Comparison of ENCODE assay signal across 27 cellular contexts in the genomic region with DNA sequence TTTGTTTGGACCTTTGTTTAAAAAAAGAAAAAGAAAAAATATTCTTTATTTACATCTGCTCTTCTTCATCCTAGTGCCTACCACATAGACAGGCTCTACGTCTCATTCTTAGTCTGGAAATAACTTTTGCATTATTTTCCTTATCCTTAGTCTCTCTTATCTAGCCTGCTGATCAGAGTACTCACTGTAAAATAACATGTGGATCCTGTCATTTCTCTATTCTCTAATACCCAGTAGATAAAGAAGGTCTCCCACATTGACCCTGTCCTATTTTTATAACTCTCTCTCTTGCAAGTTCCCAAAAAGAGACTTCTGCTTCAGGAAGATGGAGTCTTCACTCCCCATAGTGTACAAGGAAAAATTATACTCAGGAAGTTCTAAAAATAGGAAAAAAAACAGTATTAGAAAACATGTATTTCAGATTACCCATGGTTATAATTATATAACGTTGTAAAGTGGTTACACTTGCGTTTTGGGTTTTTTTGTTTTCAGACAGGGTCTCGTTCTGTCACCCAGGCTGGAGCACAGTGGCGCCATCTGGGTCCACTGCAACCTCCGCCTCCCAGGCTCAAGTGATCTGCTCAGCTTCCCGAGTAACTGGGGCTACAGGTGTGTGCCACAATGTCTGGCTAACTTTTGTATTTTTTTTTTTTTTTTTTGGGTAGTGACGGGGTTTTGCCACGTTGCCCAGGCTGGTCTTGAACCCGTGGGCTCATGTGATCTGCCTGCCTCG. TPM values are rescaled to one million over a fixed set of nuclear protein-coding genes. Genes with fewer than 3 reads are reported as not detected.
DNase-seq lines count a peak whose midpoint lies in the region; ATAC-seq and TF ChIP-seq lines count a peak whose summit lies in the region.
"Had no signal": no experiment of that assay in that cellular context is flagged by ENCODE, and none has a peak within 500 bp of the region (broad histone marks: within the 10 kb centered on the region; RNA-seq: fewer than 3 reads in every experiment).

No MANE protein-coding gene starts in this region.

- peaks cover 99% of the 10 kb centered on the region for H3K79me2 ChIP-seq in hepatocyte

- no peak overlapping the region for H3K4me3 ChIP-seq in AG09309 (ENCODE audit: control insufficient read depth, low read depth, low read length)
- H3K4me3 ChIP-seq in GM06990 (replicated peaks; ENCODE audit: low read depth, low read length), result no peak overlapping the region
- H3K4me3 ChIP-seq in hepatocyte, result no peak overlapping the region
- H3K4me3 ChIP-seq in Caco-2 (ENCODE audit: low read depth, low read length), result no peak overlapping the region
- H3K4me3 ChIP-seq: body of pancreas, GM12878, heart left ventricle, thoracic aorta, uterus had no signal

- no peak overlapping the region for H3K4me2 ChIP-seq in hepatocyte

- no TSS peak for BruUV-seq in Caco-2 (replicated peaks; lab: Mats Ljungman, UMichigan)

- intact Hi-C loops in Caco-2 (cut with micrococcal nuclease; ENCODE audit: unreplicated experiment), result no loop called here

- H4K20me1 ChIP-seq in hepatocyte (ENCODE audit: insufficient read depth, poor library complexity, severe bottlenecking), result peaks cover 65% of the 10 kb centered on the region

- DNase-seq in AG09309 (ENCODE audit: low read depth) (no peak), GM06990 (ENCODE audit: extremely low read depth, insufficient read length) (no peak), amniotic epithelial cell (ENCODE audit: low read depth) (peak; percentile 66), hepatocyte (ENCODE audit: low spot score) (no peak), Caco-2 (no peak)
- DNase-seq in activated CD4-positive, alpha-beta memory T cell treated with anti-CD3 and anti-CD28 coated beads, Interleukin-2, amount 10 ng/mL, durations not matched to agents 7 days and 5 days, result no peak
- DNase-seq: activated gamma-delta T cell; activated naive CD8-positive, alpha-beta T cell treated with anti-CD3 and anti-CD28 coated beads, Interleukin-2, amount 50 U/mL, for 24 hours; activated T-cell treated with anti-CD3 and anti-CD28 coated beads for 4 hours; body of pancreas; GOT3; heart left ventricle; left cardiac atrium; NCI-H1105 treated with DMSO at 0.1 percent for 48 hours; NCI-H2029 treated with DMSO at 0.1 percent for 48 hours; NCI-H69; RPMI8226; stimulated activated naive CD4-positive, alpha-beta T cell treated with Interleukin-2 at 50 U/mL for 16 hours; T-helper 2 cell; uterus had no signal

- peaks cover 20% of the 10 kb centered on the region for H3K4me1 ChIP-seq in hepatocyte (ENCODE audit: insufficient read depth)
- H3K4me1 ChIP-seq in Caco-2, result no peaks in the 10 kb centered on the region
- H3K4me1 ChIP-seq: uterus had no signal

- no peak overlapping the region for H2AFZ ChIP-seq in hepatocyte

- peaks cover 24% of the 10 kb centered on the region for H3K4me1 Mint-ChIP-seq in activated CD4-positive, alpha-beta memory T cell treated with anti-CD3 and anti-CD28 coated beads, Interleukin-2, amount 10 ng/mL, durations not matched to agents 7 days and 5 days
- H3K4me1 Mint-ChIP-seq in Caco-2 (ENCODE audit: low read depth, unreplicated experiment), result peaks cover 23% of the 10 kb centered on the region

- peaks cover 9% of the 10 kb centered on the region for H3K36me3 ChIP-seq in GM06990 (ENCODE audit: control insufficient read depth, insufficient read depth, low read length)
- H3K36me3 ChIP-seq in hepatocyte (replicated peaks; ENCODE audit: insufficient read depth, low read depth), result no peaks in the 10 kb centered on the region
- peaks cover 2% of the 10 kb centered on the region; the same call in 1 of the 2 replicates for H3K36me3 ChIP-seq in Caco-2 (ENCODE audit: control insufficient read depth, insufficient read depth, low read length)
- H3K36me3 ChIP-seq: thoracic aorta, uterus had no signal

- H3K36me3 Mint-ChIP-seq in activated CD4-positive, alpha-beta memory T cell treated with anti-CD3 and anti-CD28 coated beads, Interleukin-2, amount 10 ng/mL, durations not matched to agents 7 days and 5 days (ENCODE audit: low read depth), result peaks cover 49% of the 10 kb centered on the region
- H3K36me3 Mint-ChIP-seq in Caco-2 (ENCODE audit: insufficient read depth, unreplicated experiment), result peaks cover 64% of the 10 kb centered on the region

- no peaks in the 10 kb centered on the region for H3K27me3 Mint-ChIP-seq in activated CD4-positive, alpha-beta memory T cell treated with anti-CD3 and anti-CD28 coated beads, Interleukin-2, amount 10 ng/mL, durations not matched to agents 7 days and 5 days
- no peaks in the 10 kb centered on the region for H3K27me3 Mint-ChIP-seq in Caco-2 (ENCODE audit: insufficient read depth, unreplicated experiment)
- H3K27me3 Mint-ChIP-seq: activated naive CD8-positive, alpha-beta T cell treated with anti-CD3 and anti-CD28 coated beads, Interleukin-2, amount 50 U/mL, for 24 hours; memory B cell had no signal

- no peak overlapping the region for H3K27ac Mint-ChIP-seq in activated CD4-positive, alpha-beta memory T cell treated with anti-CD3 and anti-CD28 coated beads, Interleukin-2, amount 10 ng/mL, durations not matched to agents 7 days and 5 days
- H3K27ac Mint-ChIP-seq in Caco-2 (ENCODE audit: unreplicated experiment), result no peak overlapping the region
- H3K27ac Mint-ChIP-seq: activated naive CD8-positive, alpha-beta T cell treated with anti-CD3 and anti-CD28 coated beads, Interleukin-2, amount 50 U/mL, for 24 hours; CD14-positive monocyte; memory B cell had no signal

- POLR2A ChIA-PET in activated CD4-positive, alpha-beta memory T cell treated with anti-CD3 and anti-CD28 coated beads, Interleukin-2, amount 10 ng/mL, durations not matched to agents 7 days and 5 days (lab: Charles Lee), result no interaction called here
- POLR2A ChIA-PET in Caco-2 (lab: Charles Lee), result no interaction called here

- no peak overlapping the region for H3K4me3 Mint-ChIP-seq in activated CD4-positive, alpha-beta memory T cell treated with anti-CD3 and anti-CD28 coated beads, Interleukin-2, amount 10 ng/mL, durations not matched to agents 7 days and 5 days
- H3K4me3 Mint-ChIP-seq in Caco-2 (ENCODE audit: unreplicated experiment), result no peak overlapping the region
- H3K4me3 Mint-ChIP-seq: activated naive CD8-positive, alpha-beta T cell treated with anti-CD3 and anti-CD28 coated beads, Interleukin-2, amount 50 U/mL, for 24 hours; CD14-positive monocyte; memory B cell had no signal

- peak overlapping the region; percentile 12 for H3K27ac ChIP-seq in hepatocyte
- H3K27ac ChIP-seq: body of pancreas, epithelial cell of prostate, thoracic aorta had no signal

- CTCF ChIA-PET in activated CD4-positive, alpha-beta memory T cell treated with anti-CD3 and anti-CD28 coated beads, Interleukin-2, amount 10 ng/mL, durations not matched to agents 7 days and 5 days (lab: Charles Lee), result no interaction called here
- CTCF ChIA-PET in Caco-2 (lab: Charles Lee), result no interaction called here

- TF ChIP-seq CTCF in AG09309 (IDR thresholded peaks at IDR 0.05; ENCODE audit: control insufficient read depth, insufficient read depth, low read depth, low read length, missing control alignments), result peak; percentile 2
- peak; percentile 2 for TF ChIP-seq CTCF in GM06990 (IDR thresholded peaks at IDR 0.05; ENCODE audit: insufficient read depth, low read length, poor library complexity, severe bottlenecking)
- no peak for TF ChIP-seq CTCF in hepatocyte (IDR thresholded peaks at IDR 0.05; ENCODE audit: poor library complexity)
- no peak for TF ChIP-seq CTCF in Caco-2 (IDR thresholded peaks at IDR 0.05; ENCODE audit: insufficient read depth in 1 of 2, low read depth in 1 of 2, low read length in 1 of 2, severe bottlenecking in 1 of 2, unreplicated experiment in 1 of 2)

- no peak for ATAC-seq in HG03442 (IDR thresholded peaks at IDR 0.05; ENCODE audit: unreplicated experiment)
- ATAC-seq in GM19463 (IDR thresholded peaks at IDR 0.05; ENCODE audit: unreplicated experiment), result no peak
- ATAC-seq: activated naive CD8-positive, alpha-beta T cell treated with anti-CD3 and anti-CD28 coated beads, Interleukin-2, amount 50 U/mL, for 24 hours; body of pancreas; GM12878; left cardiac atrium had no signal

- no peaks in the 10 kb centered on the region for H3K9me2 ChIP-seq in hepatocyte (replicated peaks; ENCODE audit: insufficient read depth)

- H3K9me3 Mint-ChIP-seq in activated CD4-positive, alpha-beta memory T cell treated with anti-CD3 and anti-CD28 coated beads, Interleukin-2, amount 10 ng/mL, durations not matched to agents 7 days and 5 days, result no peaks in the 10 kb centered on the region
- no peaks in the 10 kb centered on the region for H3K9me3 Mint-ChIP-seq in Caco-2 (ENCODE audit: unreplicated experiment)
- H3K9me3 Mint-ChIP-seq: activated naive CD8-positive, alpha-beta T cell treated with anti-CD3 and anti-CD28 coated beads, Interleukin-2, amount 50 U/mL, for 24 hours; CD14-positive monocyte; memory B cell had no signal

- H3K27me3 ChIP-seq in GM06990 (replicated peaks; ENCODE audit: control insufficient read depth, insufficient read depth, low read length), result no peaks in the 10 kb centered on the region
- H3K27me3 ChIP-seq in hepatocyte, result no peaks in the 10 kb centered on the region
- no peaks in the 10 kb centered on the region for H3K27me3 ChIP-seq in Caco-2 (replicated peaks; ENCODE audit: control insufficient read depth, insufficient read depth, low read length)
- H3K27me3 ChIP-seq: body of pancreas, heart left ventricle, uterus had no signal

- no peaks in the 10 kb centered on the region for H3K9me3 ChIP-seq in hepatocyte (ENCODE audit: low read depth)
- H3K9me3 ChIP-seq in Caco-2, result no peaks in the 10 kb centered on the region
- H3K9me3 ChIP-seq: body of pancreas, heart left ventricle, thoracic aorta, uterus had no signal

- WGBS in hepatocyte (ENCODE audit: low lambda C conversion rate, missing lambda C conversion rate), result 88% methylated on average over 11 of the region's 11 CpGs

RNA-seq across cellular contexts. Expression of a gene that starts 23.8 kb away (rescaled TPM):
- total RNA-seq in hepatocyte (71.7 and 74.0 TPM in 2 replicates), Caco-2 (2022) (33.6 and 36.1 TPM in 2 replicates)
- polyA plus RNA-seq in hepatocyte, result 28.4 and 31.5 TPM in 2 replicates
- total RNA-seq in activated CD4-positive, alpha-beta memory T cell treated with anti-CD3 and anti-CD28 coated beads, Interleukin-2, amount 10 ng/mL, durations not matched to agents 7 days and 5 days, result 10 to 100 TPM; 40.8 to 43.3 TPM

Comparison
In these comparisons a context has a peak if more than half of its experiments do, and no peak if none do; other contexts are left out.
1. CTCF ChIP-seq: peak in AG09309 (single experiment) and GM06990 (single experiment); none in hepatocyte (single experiment) and Caco-2 (0 of 2).